ENCODE assay signal across 8 cellular contexts in the genomic region with DNA sequence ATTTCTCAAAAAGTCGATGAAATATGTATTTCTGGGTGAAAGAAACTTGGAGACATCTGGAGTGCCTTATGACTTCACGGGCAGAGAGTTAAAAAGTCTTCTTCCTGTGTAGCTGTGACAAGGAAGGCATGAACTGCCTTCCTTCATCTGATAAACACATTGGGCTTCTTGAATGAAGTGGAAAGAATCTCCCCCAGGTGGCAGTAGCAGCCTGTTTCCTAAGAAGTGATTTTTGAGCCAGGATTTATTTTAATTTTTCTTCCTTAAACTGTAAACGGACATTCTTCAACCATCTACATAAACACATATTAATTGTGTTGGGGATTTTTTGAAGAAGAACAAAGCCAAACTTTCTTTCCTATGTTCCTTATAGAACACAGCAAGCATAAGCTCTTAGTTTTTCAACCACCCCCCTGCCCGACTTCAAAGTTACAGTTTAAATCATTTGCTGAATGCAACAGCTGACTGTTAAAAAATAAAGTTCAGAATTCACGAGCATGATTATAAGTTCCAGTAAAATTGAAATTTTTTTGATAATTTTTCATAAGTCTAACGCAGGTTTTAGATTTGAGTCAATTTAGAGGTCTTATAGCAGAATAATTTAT. TPM values are rescaled to one million over a fixed set of nuclear protein-coding genes. Genes with fewer than 3 reads are reported as not detected.
DNase-seq lines count a peak whose midpoint lies in the region; ATAC-seq and TF ChIP-seq lines count a peak whose summit lies in the region.

No MANE protein-coding gene starts in this region.

- DNase-seq in NCI-H510A treated with DMSO at 0.1 percent for 48 hours (lab: John Stamatoyannopoulos, UW), result peak; percentile 8
- DNase-seq in NCI-H510A (lab: John Stamatoyannopoulos, UW), result no peak
- peak; percentile 80 for DNase-seq in HT-29 (ENCODE audit: low spot score)
- peak; percentile 79 for DNase-seq in SIG-M5 treated with dmso at 0.1 percent for 504 hours (lab: John Stamatoyannopoulos, UW; ENCODE audit: unreplicated experiment)
- peak; percentile 63 to 67 for DNase-seq in erythroblast (lab: John Stamatoyannopoulos, UW)
- no peak for DNase-seq in omental fat pad (ENCODE audit: low spot score)
- DNase-seq in DMS79 (lab: John Stamatoyannopoulos, UW), result no peak

- no peak for TF ChIP-seq POLR2A in erythroblast (IDR thresholded peaks at IDR 0.05; ENCODE audit: low read length)

- peak in 1 of 3 donors; percentile 17 for TF ChIP-seq CTCF in omental fat pad (IDR thresholded peaks at IDR 0.05)

- ATAC-seq in GM19467 (IDR thresholded peaks at IDR 0.05; ENCODE audit: unreplicated experiment), result peak; percentile 72
- ATAC-seq in omental fat pad (ENCODE audit: low FRiP score), result peak; percentile 63

RNA-seq across cellular contexts. Expression of a gene that starts 1.0 kb away (rescaled TPM):
- total RNA-seq in HT-29 (2014; rRNA removed; shearing (Covaris generic)), result not detected in 2 replicates
- total RNA-seq in omental fat pad, result not detected

RNA-seq across cellular contexts. Expression of a gene that starts 53.2 kb away (rescaled TPM):
- 13.0 and 15.5 TPM in 2 replicates for total RNA-seq in HT-29 (2014; rRNA removed; shearing (Covaris generic))
- total RNA-seq in omental fat pad, result 10 to 100 TPM; 19.3 to 26.5 (median 22.7) TPM

RNA-seq across cellular contexts. Expression of a gene that starts 53.5 kb away (rescaled TPM):
- 11.1 and 16.2 TPM in 2 replicates for total RNA-seq in HT-29 (2014; rRNA removed; shearing (Covaris generic))
- 10 to 100 TPM; 25.3 to 40.0 (median 37.2) TPM for total RNA-seq in omental fat pad

Comparison
In these comparisons a context has a peak if more than half of its experiments do, and no peak if none do; other contexts are left out.
1. DNase-seq: peak in NCI-H510A treated with DMSO at 0.1 percent for 48 hours (single experiment), HT-29 (single experiment), SIG-M5 treated with dmso at 0.1 percent for 504 hours (single experiment) and erythroblast (2 of 2); none in NCI-H510A (single experiment), omental fat pad (single experiment) and DMS79 (single experiment).